In genomic region chr5:140557136-140557805, GRCh38 we compare ENCODE assay signal across 8 cellular contexts. TPM values are rescaled to one million over a fixed set of nuclear protein-coding genes. Genes with fewer than 3 reads are reported as not detected.
DNase-seq lines count a peak whose midpoint lies in the region; ATAC-seq and TF ChIP-seq lines count a peak whose summit lies in the region.

Gene SRA1, minus strand, starts transcription at chr5:140557473. Its CDS starts 21 bp downstream, at chr5:140557452.

- peaks cover 24% of the 10 kb centered on the region for H3K4me1 ChIP-seq in upper lobe of right lung

- in situ Hi-C loops in GM13976 (cut with MboI; ENCODE audit: low sequenced_read_pairs, unreplicated experiment), result no loop called here

- no peaks in the 10 kb centered on the region for H3K9me3 ChIP-seq in upper lobe of right lung

- peaks cover 22% of the 10 kb centered on the region for H3K36me3 ChIP-seq in upper lobe of right lung

- no peaks in the 10 kb centered on the region for H3K27me3 Mint-ChIP-seq in progenitor cell of endocrine pancreas

- intact Hi-C loops in left cardiac atrium (cut with DNase I) (no loop called here), upper lobe of right lung (cut with DNase I) (no loop called here)

- no peaks in the 10 kb centered on the region for H3K9me3 Mint-ChIP-seq in progenitor cell of endocrine pancreas (ENCODE audit: low read depth)

- peak; percentile 95 for DNase-seq in GM13976 (ENCODE audit: low spot score)
- peak; percentile 49 for DNase-seq in NCI-H1417 treated with DMSO at 0.1 percent for 48 hours (lab: John Stamatoyannopoulos, UW)
- DNase-seq in T-helper 1 cell, result peak; percentile 66 to 91 (median 75)
- peak; percentile 80 for DNase-seq in amniotic epithelial cell (ENCODE audit: low read depth)
- peak; percentile 95 for DNase-seq in left cardiac atrium
- peak; percentile 84 for DNase-seq in progenitor cell of endocrine pancreas (ENCODE audit: low spot score, unreplicated experiment)
- DNase-seq in upper lobe of right lung, result peak; percentile 97

- peaks cover 21% of the 10 kb centered on the region for H3K4me1 Mint-ChIP-seq in progenitor cell of endocrine pancreas (ENCODE audit: low read depth)

- peaks cover 6% of the 10 kb centered on the region for H3K36me3 Mint-ChIP-seq in progenitor cell of endocrine pancreas (ENCODE audit: insufficient read depth)

- TF ChIP-seq CTCF in GM13976 (IDR thresholded peaks at IDR 0.05; ENCODE audit: borderline replicate concordance, control extremely low read depth, extremely low read depth, insufficient read depth, missing control alignments) (no peak), progenitor cell of endocrine pancreas (IDR thresholded peaks at IDR 0.05; ENCODE audit: unreplicated experiment) (no peak), upper lobe of right lung (IDR thresholded peaks at IDR 0.05) (no peak)

- H3K27ac ChIP-seq in upper lobe of right lung, result peak within 1 kb of the TSS; percentile 95

- peak; percentile 92 for ATAC-seq in HG02798 (IDR thresholded peaks at IDR 0.05; ENCODE audit: poor library complexity, unreplicated experiment)
- ATAC-seq in left cardiac atrium, result peak; percentile 96 to 99
- peak; percentile 97 for ATAC-seq in upper lobe of right lung

- H3K4me3 ChIP-seq in upper lobe of right lung, result peak within 1 kb of the TSS; percentile 86

- H3K4me3 Mint-ChIP-seq in progenitor cell of endocrine pancreas (ENCODE audit: low read depth), result peak within 1 kb of the TSS; percentile 92

- peak within 1 kb of the TSS; percentile 98 for H3K27ac Mint-ChIP-seq in progenitor cell of endocrine pancreas

- no peaks in the 10 kb centered on the region for H3K27me3 ChIP-seq in upper lobe of right lung

RNA-seq across cellular contexts. Expression of gene SRA1, which starts in this region (rescaled TPM):
- 10 to 100 TPM; 24.9 to 37.4 TPM for total RNA-seq in left cardiac atrium
- 31.8 and 34.6 TPM in 2 replicates for total RNA-seq in progenitor cell of endocrine pancreas
- total RNA-seq in upper lobe of right lung, result 19.4 TPM

Comparison
In these comparisons a context has a peak if more than half of its experiments do, and no peak if none do; other contexts are left out.
1. Peak in every context shown above with its lines: DNase-seq, ATAC-seq, H3K4me3 ChIP-seq and H3K27ac ChIP-seq.